9 cellular contexts compared by ENCODE assay signal in genomic region chr19:2237869-2238153, GRCh38. TPM values are rescaled to one million over a fixed set of nuclear protein-coding genes. Genes with fewer than 3 reads are reported as not detected.
DNase-seq lines count a peak whose midpoint lies in the region; ATAC-seq and TF ChIP-seq lines count a peak whose summit lies in the region.
"Had no signal": no experiment of that assay in that cellular context is flagged by ENCODE, and none has a peak within 500 bp of the region (broad histone marks: within the 10 kb centered on the region; RNA-seq: fewer than 3 reads in every experiment).

No MANE protein-coding gene starts in this region.

- intact Hi-C loops in esophagus squamous epithelium (cut with DNase I): loop anchor here (2.0 to 10.0 kb wide), 2 partner anchors 33 to 83 kb away; partner anchors contain the start of gene AP3D1

- TF ChIP-seq POLR2A in esophagus squamous epithelium (IDR thresholded peaks at IDR 0.05): no peak

- TF ChIP-seq CTCF in esophagus squamous epithelium (IDR thresholded peaks at IDR 0.05) (no peak), retinal pigment epithelial cell (conservative IDR thresholded peaks at IDR 0.05; ENCODE audit: low read depth, low read length) (no peak)

- H3K4me3 ChIP-seq in GM08714 (ENCODE audit: low read length) (peak overlapping the region; percentile 85), SJCRH30 (peak overlapping the region; percentile 82), esophagus squamous epithelium (peak overlapping the region in 3 of 4 donors; percentile 79 to 97 (median 82)), retinal pigment epithelial cell (ENCODE audit: low read length) (peak overlapping the region; percentile 74)

- 51 to 75% methylated on average over 6 of the region's 6 CpGs for WGBS in esophagus squamous epithelium, 2 donors

- peaks cover 14% of the 10 kb centered on the region for H3K4me1 ChIP-seq in SJCRH30
- H3K4me1 ChIP-seq in esophagus squamous epithelium: peaks cover 43 to 88% (median 67%) of the 10 kb centered on the region in 3 donors

- H3K27me3 ChIP-seq in SJCRH30 (no peaks in the 10 kb centered on the region), esophagus squamous epithelium (no peaks in the 10 kb centered on the region)

- H3K9me3 ChIP-seq in SJCRH30 (replicated peaks): no peaks in the 10 kb centered on the region
- H3K9me3 ChIP-seq in esophagus squamous epithelium: no peaks in the 10 kb centered on the region

- DNase-seq in SJCRH30 (no peak), esophagus squamous epithelium (lab: John Stamatoyannopoulos, UW) (no peak), retinal pigment epithelial cell (ENCODE audit: low read depth) (no peak), NCI-H510A (lab: John Stamatoyannopoulos, UW) (no peak), islet precursor cell (no peak)
- no peak for DNase-seq in effector CD8-positive, alpha-beta T cell (lab: John Stamatoyannopoulos, UW)

- H3K27ac ChIP-seq in SJCRH30 (no peak overlapping the region), esophagus squamous epithelium (peak overlapping the region in 3 of 4 donors; percentile 96 to 99 (median 99))

- no peak for ATAC-seq in GM21390 (IDR thresholded peaks at IDR 0.05; ENCODE audit: unreplicated experiment)

- H3K36me3 ChIP-seq in SJCRH30 (peaks cover 24% of the 10 kb centered on the region; the same call in 1 of the 2 replicates), esophagus squamous epithelium (peaks cover 0 to 28% (median 5%) of the 10 kb centered on the region in 3 donors)

RNA-seq across cellular contexts. Expression of gene SF3A2, which starts 1.2 kb away (rescaled TPM):
- total RNA-seq in SJCRH30 (2014; rRNA removed; shearing (Covaris generic)): 44.5 and 49.1 TPM in 2 replicates
- total RNA-seq in esophagus squamous epithelium: 10 to 100 TPM; 19.3 to 39.7 (median 31.3) TPM

RNA-seq across cellular contexts. Expression of gene PLEKHJ1, which starts 1.7 kb away (rescaled TPM):
- total RNA-seq in SJCRH30 (2014; rRNA removed; shearing (Covaris generic)): 51.8 and 52.7 TPM in 2 replicates
- total RNA-seq in esophagus squamous epithelium: 10 to 100 TPM; 44.8 to 56.5 (median 48.8) TPM

RNA-seq across cellular contexts. Expression of gene AMH, which starts 11.3 kb away (rescaled TPM):
- total RNA-seq in SJCRH30 (2014; rRNA removed; shearing (Covaris generic)): 6.9 and 11.5 TPM in 2 replicates
- 1 to 10 TPM in 1 of 4 donors, under 1 TPM in 2, not detected in 1; 0.76 to 1.1 (median 0.88) TPM for total RNA-seq in esophagus squamous epithelium

RNA-seq across cellular contexts. Expression of gene JSRP1, which starts 18.4 kb away (rescaled TPM):
- total RNA-seq in SJCRH30 (2014; rRNA removed; shearing (Covaris generic)): 40.1 and 50.2 TPM in 2 replicates
- total RNA-seq in esophagus squamous epithelium: 1 to 10 TPM in 1 of 4 donors, not detected in 3; 1.5 TPM

RNA-seq across cellular contexts. Expression of gene PEAK3, which starts 44.2 kb away (rescaled TPM):
- total RNA-seq in SJCRH30 (2014; rRNA removed; shearing (Covaris generic)): 0.06 and 0.10 TPM in 2 replicates
- under 1 TPM in 3 of 4 donors, not detected in 1; 0.32 to 0.40 (median 0.38) TPM for total RNA-seq in esophagus squamous epithelium
- total RNA-seq: pulmonary artery endothelial cell had no signal
